ENCODE assay signal across 16 cellular contexts in genomic region chr5:167993771-167994170, GRCh38.
DNase-seq lines count a peak whose midpoint lies in the region; ATAC-seq and TF ChIP-seq lines count a peak whose summit lies in the region.
"Had no signal": no experiment of that assay in that cellular context is flagged by ENCODE, and none has a peak within 500 bp of the region (broad histone marks: within the 10 kb centered on the region; RNA-seq: fewer than 3 reads in every experiment).

No MANE protein-coding gene starts in this region.

- H3K4me2 ChIP-seq in mammary epithelial cell (ENCODE audit: insufficient read depth, low read depth, low read length) (no peak overlapping the region), mesenchymal stem cell (ENCODE audit: low read length, poor library complexity, severe bottlenecking) (no peak overlapping the region)

- H3K27me3 Mint-ChIP-seq in endothelial cell (ENCODE audit: unreplicated experiment), result no peaks in the 10 kb centered on the region

- in situ Hi-C loops in mammary epithelial cell (cut with MboI; ENCODE audit: low sequenced_read_pairs in 2 of 2), result no loop called here

- TF ChIP-seq CTCF in mammary epithelial cell (conservative IDR thresholded peaks at IDR 0.05 in 1 of 2, IDR thresholded peaks at IDR 0.05 in 1 of 2; ENCODE audit: extremely low read depth in 1 of 2, insufficient read depth in 1 of 2, low read depth in 1 of 2, low read length in 2 of 2) (no peak), endothelial cell (IDR thresholded peaks at IDR 0.05; ENCODE audit: unreplicated experiment) (no peak)

- no peak overlapping the region for H3K4me3 Mint-ChIP-seq in endothelial cell (ENCODE audit: unreplicated experiment)
- H3K4me3 Mint-ChIP-seq: CD14-positive monocyte had no signal

- intact Hi-C loops in mammary epithelial cell (cut with micrococcal nuclease) (no loop called here), left ventricle myocardium superior (cut with micrococcal nuclease) (no loop called here)

- 29% methylated on average over 3 of the region's 3 CpGs for WGBS in mammary epithelial cell (ENCODE audit: low coverage, missing lambda C conversion rate)
- 88% methylated on average over 3 of the region's 3 CpGs for WGBS in mesenchymal stem cell

- no peak overlapping the region for H2BK15ac ChIP-seq in mesenchymal stem cell (ENCODE audit: low read depth, poor library complexity, severe bottlenecking)

- no peak overlapping the region for H4K8ac ChIP-seq in mesenchymal stem cell (ENCODE audit: low read length)

- peak; percentile 17 for DNase-seq in Daoy (ENCODE audit: low read depth)
- peak; percentile 8 for DNase-seq in LoVo (ENCODE audit: low spot score)
- peak; percentile 65 for DNase-seq in mammary epithelial cell
- DNase-seq in left ventricle myocardium superior, result peak; percentile 36
- no peak for DNase-seq in endothelial cell (ENCODE audit: low spot score)
- DNase-seq in SHP77 treated with DMSO at 0.1 percent for 48 hours (lab: John Stamatoyannopoulos, UW), result no peak
- DNase-seq in mesenchymal stem cell, result no peak
- DNase-seq: COR-L47, DMS153, NCI-H1417, NCI-H2029, NCI-H69, PC-3, SIG-M5 had no signal

- H3K4me3 ChIP-seq in mammary epithelial cell (replicated peaks in 1 of 3; ENCODE audit: insufficient read depth in 1 of 3, low read depth in 2 of 3, low read length in 3 of 3), result no peak overlapping the region
- no peak overlapping the region for H3K4me3 ChIP-seq in mesenchymal stem cell (ENCODE audit: insufficient read depth in 1 of 2, low read depth in 1 of 2, low read length in 2 of 2)

- peaks cover 24% of the 10 kb centered on the region for H3K4me1 ChIP-seq in mammary epithelial cell (ENCODE audit: insufficient read depth, low read length)
- H3K4me1 ChIP-seq in mesenchymal stem cell (ENCODE audit: control insufficient read depth, insufficient read depth, low read depth, low read length), result no peaks in the 10 kb centered on the region

- H3K36me3 ChIP-seq in mammary epithelial cell (ENCODE audit: insufficient read depth, low read length) (no peaks in the 10 kb centered on the region), mesenchymal stem cell (ENCODE audit: control insufficient read depth in 1 of 2, insufficient read depth in 2 of 2, low read depth in 1 of 2, low read length in 2 of 2) (peaks cover 0 to 27% of the 10 kb centered on the region in 2 experiments)

- no peak overlapping the region for H2BK5ac ChIP-seq in mesenchymal stem cell (ENCODE audit: low read depth, low read length, poor library complexity, severe bottlenecking)

- H2AK5ac ChIP-seq in mesenchymal stem cell (ENCODE audit: low read length, severe bottlenecking), result no peak overlapping the region

- no peak overlapping the region for H3K23ac ChIP-seq in mesenchymal stem cell (ENCODE audit: low read length in 2 of 2)

- peak overlapping the region; percentile 18 for H3K27ac ChIP-seq in mammary epithelial cell (ENCODE audit: insufficient read depth, low read depth, low read length)
- H3K27ac ChIP-seq in mesenchymal stem cell (ENCODE audit: low read length, poor library complexity, severe bottlenecking), result no peak overlapping the region

- H2AFZ ChIP-seq in mammary epithelial cell (ENCODE audit: low read depth, low read length), result no peak overlapping the region
- no peak overlapping the region for H2AFZ ChIP-seq in mesenchymal stem cell (ENCODE audit: low read depth, low read length)

- H2BK120ac ChIP-seq in mesenchymal stem cell (ENCODE audit: low read depth, low read length), result no peak overlapping the region

- no peak overlapping the region for H3K18ac ChIP-seq in mesenchymal stem cell (ENCODE audit: low read depth in 1 of 2, low read length in 2 of 2)

- H3K14ac ChIP-seq in mesenchymal stem cell (ENCODE audit: low read length in 2 of 2), result peak overlapping the region in 1 of 2 experiments; percentile 36

- H3K9me3 ChIP-seq in mammary epithelial cell (replicated peaks; ENCODE audit: insufficient read depth, low read length) (no peaks in the 10 kb centered on the region), mesenchymal stem cell (ENCODE audit: control insufficient read depth, low read length) (no peaks in the 10 kb centered on the region)

- H4K20me1 ChIP-seq in mammary epithelial cell (ENCODE audit: insufficient read depth, low read length), result no peaks in the 10 kb centered on the region

- CTCF ChIA-PET in mammary epithelial cell (lab: Charles Lee; ENCODE audit: low non-redundant PET), result no interaction called here

- dilution Hi-C loops in mammary epithelial cell (cut with HindIII; ENCODE audit: low sequenced_read_pairs), result no loop called here

- no peak overlapping the region for H3K27ac Mint-ChIP-seq in endothelial cell (ENCODE audit: unreplicated experiment)

- H3K4me1 Mint-ChIP-seq in endothelial cell (ENCODE audit: unreplicated experiment), result peaks cover 7% of the 10 kb centered on the region
- H3K4me1 Mint-ChIP-seq: CD14-positive monocyte had no signal

- H3K9me3 Mint-ChIP-seq in endothelial cell (ENCODE audit: unreplicated experiment), result no peaks in the 10 kb centered on the region

- peaks cover 4% of the 10 kb centered on the region for H3K79me1 ChIP-seq in mesenchymal stem cell (replicated peaks; ENCODE audit: low read length, poor library complexity, severe bottlenecking)

- no peaks in the 10 kb centered on the region for H3K36me3 Mint-ChIP-seq in endothelial cell (ENCODE audit: low read depth, unreplicated experiment)
- H3K36me3 Mint-ChIP-seq: CD14-positive monocyte had no signal

- peak; percentile 32 for ATAC-seq in left ventricle myocardium superior
- no peak for ATAC-seq in HG03342 (IDR thresholded peaks at IDR 0.05; ENCODE audit: unreplicated experiment)
- ATAC-seq: PC-3 had no signal

- no peaks in the 10 kb centered on the region for H3K27me3 ChIP-seq in mammary epithelial cell (ENCODE audit: insufficient read depth, low read length)
- no peaks in the 10 kb centered on the region for H3K27me3 ChIP-seq in mesenchymal stem cell (ENCODE audit: control insufficient read depth in 1 of 2, insufficient read depth in 1 of 2, low read length in 2 of 2)

- H3K4ac ChIP-seq in mesenchymal stem cell (ENCODE audit: low read depth in 1 of 2, low read length in 2 of 2), result no peak overlapping the region

- no TSS peak for BruUV-seq in mammary epithelial cell (replicated peaks; lab: Mats Ljungman, UMichigan)

- no peaks in the 10 kb centered on the region for H3K79me2 ChIP-seq in mammary epithelial cell (ENCODE audit: insufficient read depth, low read length)

- H4K91ac ChIP-seq in mesenchymal stem cell (ENCODE audit: low read length), result no peak overlapping the region

- no peak overlapping the region for H2BK12ac ChIP-seq in mesenchymal stem cell (ENCODE audit: low read length in 2 of 2)

- no peak overlapping the region for H3K9ac ChIP-seq in mammary epithelial cell (ENCODE audit: insufficient read depth, low read length)
- no peak overlapping the region for H3K9ac ChIP-seq in mesenchymal stem cell (ENCODE audit: low read length)

Comparison
In these comparisons a context has a peak if more than half of its experiments do, and no peak if none do; other contexts are left out.
1. DNase-seq: peak in Daoy (single experiment), LoVo (single experiment), mammary epithelial cell (single experiment) and left ventricle myocardium superior (single experiment); none in endothelial cell (single experiment), SHP77 treated with DMSO at 0.1 percent for 48 hours (single experiment) and mesenchymal stem cell (single experiment).